Comparison of ENCODE assay signal across 1 cellular context in genomic region chr3:30692498-30693130, GRCh38.
TF ChIP-seq lines count a peak whose summit lies in the region.

No MANE protein-coding gene starts in this region.

TF ChIP-seq in IMR-90, 13 proteins besides CTCF, POLR2A, EP300 and RAD21 (continued from another document):
- TF ChIP-seq USF2 (IDR thresholded peaks at IDR 0.05; ENCODE audit: low read depth, low read length): no peak
